In genomic region chr16:1709356-1709755, GRCh38 we compare ENCODE assay signal across 24 cellular contexts. TPM values are rescaled to one million over a fixed set of nuclear protein-coding genes. Genes with fewer than 3 reads are reported as not detected.
DNase-seq lines count a peak whose midpoint lies in the region; FAIRE-seq and TF ChIP-seq lines count a peak whose summit lies in the region.
"Had no signal": no experiment of that assay in that cellular context is flagged by ENCODE, and none has a peak within 500 bp of the region (broad histone marks: within the 10 kb centered on the region; RNA-seq: fewer than 3 reads in every experiment).

No MANE protein-coding gene starts in this region.

- H3K27me3 ChIP-seq in AG04450 (ENCODE audit: control insufficient read depth, insufficient read depth, low read length) (no peaks in the 10 kb centered on the region), BLaER1 (no peaks in the 10 kb centered on the region), right atrium auricular region (no peaks in the 10 kb centered on the region), small intestine (ENCODE audit: control insufficient read depth in 2 of 2, insufficient read depth in 2 of 2, low read length in 2 of 2) (no peaks in the 10 kb centered on the region), suprapubic skin (no peaks in the 10 kb centered on the region)
- H3K27me3 ChIP-seq: breast epithelium, tibial nerve had no signal

- no peak for TF ChIP-seq POLR2A in suprapubic skin (IDR thresholded peaks at IDR 0.05)

- FAIRE-seq in small intestine (lab: Jason Lieb, UNC): no peak
- FAIRE-seq: GM12892 had no signal

- peaks cover 79% of the 10 kb centered on the region for H3K4me1 ChIP-seq in BLaER1
- H3K4me1 ChIP-seq in right atrium auricular region: peaks cover 0 to 74% of the 10 kb centered on the region in 2 donors
- H3K4me1 ChIP-seq in small intestine (ENCODE audit: control insufficient read depth in 2 of 2, insufficient read depth in 1 of 2, low read depth in 1 of 2, low read length in 1 of 2): peaks cover 0 to 3% of the 10 kb centered on the region in 2 donors
- peaks cover 46% of the 10 kb centered on the region for H3K4me1 ChIP-seq in suprapubic skin
- H3K4me1 ChIP-seq: Caco-2 had no signal

- CTCF ChIA-PET in AG04450 (lab: Charles Lee): interaction anchor here (0.5 kb wide), 1 partner anchor 1309 kb away, joined by 8 read pairs; no protein-coding TSS in a partner anchor
- CTCF ChIA-PET in RWPE1 (lab: Yijun Ruan, JAX): interaction anchor here (0.6 kb wide), 1 partner anchor 245 kb away, joined by 3 read pairs; no protein-coding TSS in a partner anchor

- 91 to 92% (median 91%) methylated on average over 15 of the region's 15 CpGs for WGBS in small intestine, 3 donors
- 83% methylated on average over 7 of the region's 15 CpGs for WGBS in suprapubic skin

- POLR2A ChIA-PET in AG04450 (lab: Yijun Ruan, JAX): no interaction called here
- POLR2A ChIA-PET in RWPE1 (lab: Yijun Ruan, JAX; ENCODE audit: low non-redundant PET): interaction anchor here (1.0 kb wide), 1 partner anchor 32 kb away, joined by 3 read pairs; no protein-coding TSS in a partner anchor

- no peak overlapping the region for H3K4me2 ChIP-seq in BLaER1

- H3K4me3 ChIP-seq in AG04450 (ENCODE audit: low read depth, low read length) (peak overlapping the region; percentile 29; the same call in 1 of the 2 replicates), BLaER1 (no peak overlapping the region), right atrium auricular region (no peak overlapping the region), small intestine (ENCODE audit: low read depth in 1 of 2, low read length in 2 of 2) (no peak overlapping the region), suprapubic skin (no peak overlapping the region)
- H3K4me3 ChIP-seq: skin epidermis, tibial nerve had no signal

- H3K27ac ChIP-seq in AG04450 (ENCODE audit: low read depth, low read length) (peak overlapping the region; percentile 31), BLaER1 (0 out of 2 replicates have a peak overlapping the region, but pooled peaks have one; percentile 0), RWPE1 (peak overlapping the region; percentile 30), right atrium auricular region (peak overlapping the region; percentile 94 to 95), small intestine (ENCODE audit: low read depth in 1 of 2, low read length in 1 of 2) (no peak overlapping the region), suprapubic skin (no peak overlapping the region)
- H3K27ac ChIP-seq: breast epithelium, tibial nerve had no signal

- DNase-seq in AG04450 (ENCODE audit: low read depth, low spot score) (no peak), RWPE1 (ENCODE audit: low spot score) (no peak), right atrium auricular region (ENCODE audit: low spot score) (no peak), small intestine (no peak), suprapubic skin (ENCODE audit: low spot score in 2 of 2) (no peak), COLO668 (lab: John Stamatoyannopoulos, UW; ENCODE audit: unreplicated experiment) (no peak), NCI-H2196 (lab: John Stamatoyannopoulos, UW; ENCODE audit: unreplicated experiment) (no peak)
- DNase-seq: activated CD4-positive, alpha-beta T cell treated with anti-CD3 and anti-CD28 coated beads for 4 hours; Caco-2; HFFc6; Karpas-422; left colon; midbrain; NCI-H1048; NCI-H187 treated with DMSO at 0.1 percent for 48 hours; nephron progenitor cell; OCI-M1; SIG-M5; stimulated activated naive CD4-positive, alpha-beta T cell treated with Interleukin-2 at 50 U/mL for 16 hours had no signal

- H3K9me3 ChIP-seq in AG04450 (ENCODE audit: control insufficient read depth, insufficient read depth, low read length) (no peaks in the 10 kb centered on the region; the same call in 1 of the 2 replicates), BLaER1 (no peaks in the 10 kb centered on the region), right atrium auricular region (no peaks in the 10 kb centered on the region), small intestine (ENCODE audit: control insufficient read depth, low read depth) (no peaks in the 10 kb centered on the region), suprapubic skin (no peaks in the 10 kb centered on the region)
- H3K9me3 ChIP-seq: breast epithelium, Caco-2, tibial nerve had no signal

- TF ChIP-seq CTCF in AG04450 (IDR thresholded peaks at IDR 0.05; ENCODE audit: low read depth, low read length): no peak
- no peak for TF ChIP-seq CTCF in RWPE1 (conservative IDR thresholded peaks at IDR 0.05; ENCODE audit: low read depth)
- no peak for TF ChIP-seq CTCF in right atrium auricular region (IDR thresholded peaks at IDR 0.05)
- TF ChIP-seq CTCF in suprapubic skin (IDR thresholded peaks at IDR 0.05): no peak

- H3K36me3 ChIP-seq in BLaER1 (peaks cover 45% of the 10 kb centered on the region), right atrium auricular region (no peaks in the 10 kb centered on the region), small intestine (ENCODE audit: control insufficient read depth in 2 of 2, insufficient read depth in 2 of 2, low read length in 2 of 2) (no peaks in the 10 kb centered on the region), suprapubic skin (peaks cover 5% of the 10 kb centered on the region)
- H3K36me3 ChIP-seq: breast epithelium had no signal

- H4K20me1 ChIP-seq in BLaER1: peaks cover 77% of the 10 kb centered on the region

- H3K9ac ChIP-seq in BLaER1: peak overlapping the region; percentile 96; the same call in 1 of the 2 replicates

- no peak for TF ChIP-seq EP300 in suprapubic skin (IDR thresholded peaks at IDR 0.05)

RNA-seq across cellular contexts. Expression of gene MAPK8IP3, which starts 3.4 kb away (rescaled TPM):
- polyA plus RNA-seq in AG04450 (2011; rRNA removed): 11.8 and 14.7 TPM in 2 replicates
- 17.8 and 31.3 TPM in 2 replicates for polyA minus RNA-seq in AG04450 (2011; rRNA and poly(A)+ RNA removed)
- total RNA-seq in right atrium auricular region: 10 to 100 TPM; 43.1 to 43.3 TPM
- 10 to 100 TPM; 26.2 to 41.4 (median 37.8) TPM for polyA plus RNA-seq in small intestine
- total RNA-seq in suprapubic skin: 100 to 1,000 TPM in 1 of 4 donors, 10 to 100 TPM in 3; 56.0 to 206 (median 82.1) TPM

RNA-seq across cellular contexts. Expression of gene JPT2, which starts 31.3 kb away (rescaled TPM):
- polyA plus RNA-seq in AG04450 (2011; rRNA removed): 39.2 and 41.2 TPM in 2 replicates
- polyA minus RNA-seq in AG04450 (2011; rRNA and poly(A)+ RNA removed): 25.6 and 29.2 TPM in 2 replicates
- 10 to 100 TPM; 11.7 to 16.1 TPM for total RNA-seq in right atrium auricular region
- 10 to 100 TPM; 17.0 to 51.7 (median 20.8) TPM for polyA plus RNA-seq in small intestine
- total RNA-seq in suprapubic skin: 10 to 100 TPM; 22.6 to 59.2 (median 35.0) TPM

Comparison
In these comparisons a context has a peak if more than half of its experiments do, and no peak if none do; other contexts are left out.
1. H3K27ac ChIP-seq: peak in AG04450 (single experiment), BLaER1 (single experiment), RWPE1 (single experiment) and right atrium auricular region (2 of 2); none in small intestine (0 of 2) and suprapubic skin (single experiment).